Comparison of ENCODE assay signal across 8 cellular contexts in genomic region chr1:208132287-208132882, GRCh38.
DNase-seq lines count a peak whose midpoint lies in the region; ATAC-seq and TF ChIP-seq lines count a peak whose summit lies in the region.

No MANE protein-coding gene starts in this region.

- no peaks in the 10 kb centered on the region for H3K79me2 ChIP-seq in KMS-11 (ENCODE audit: insufficient read depth, low read depth)

- POLR2A ChIA-PET in activated naive CD8-positive, alpha-beta T cell treated with anti-CD3 and anti-CD28 coated beads, Interleukin-2, amount 10 ng/mL, durations not matched to agents 7 days and 5 days (lab: Charles Lee) = no interaction called here

- no peak overlapping the region for H3K27ac Mint-ChIP-seq in activated naive CD8-positive, alpha-beta T cell treated with anti-CD3 and anti-CD28 coated beads, Interleukin-2, amount 10 ng/mL, durations not matched to agents 7 days and 5 days

- H3K4me1 ChIP-seq in KMS-11 (ENCODE audit: low read depth, poor library complexity, severe bottlenecking) = no peaks in the 10 kb centered on the region
- H3K4me1 ChIP-seq in RWPE2 (ENCODE audit: insufficient read depth, poor library complexity, severe bottlenecking) = peaks cover 8% of the 10 kb centered on the region
- peaks cover 0 to 67% (median 12%) of the 10 kb centered on the region in 12 donors for H3K4me1 ChIP-seq in heart left ventricle
- H3K4me1 ChIP-seq in psoas muscle = peaks cover 65% of the 10 kb centered on the region

- H3K36me3 Mint-ChIP-seq in activated naive CD8-positive, alpha-beta T cell treated with anti-CD3 and anti-CD28 coated beads, Interleukin-2, amount 10 ng/mL, durations not matched to agents 7 days and 5 days = no peaks in the 10 kb centered on the region

- WGBS in heart left ventricle, 4 donors = 44 to 57% (median 51%) methylated on average over 4 of the region's 4 CpGs
- WGBS in psoas muscle, 3 donors = 35 to 39% (median 35%) methylated on average over 4 of the region's 4 CpGs

- no peaks in the 10 kb centered on the region for H4K20me1 ChIP-seq in KMS-11 (ENCODE audit: insufficient read depth)

- H3K9me3 ChIP-seq in RWPE2 (ENCODE audit: severe bottlenecking) = no peaks in the 10 kb centered on the region
- H3K9me3 ChIP-seq in heart left ventricle = no peaks in the 10 kb centered on the region
- H3K9me3 ChIP-seq in psoas muscle = no peaks in the 10 kb centered on the region

- no peaks in the 10 kb centered on the region for H3K36me3 ChIP-seq in KMS-11 (ENCODE audit: insufficient read depth)
- H3K36me3 ChIP-seq in RWPE2 (ENCODE audit: low read depth) = no peaks in the 10 kb centered on the region
- H3K36me3 ChIP-seq in heart left ventricle = peaks cover 0 to 6% (median 0%) of the 10 kb centered on the region in 9 donors
- H3K36me3 ChIP-seq in psoas muscle (ENCODE audit: insufficient read depth in 1 of 2, low read depth in 1 of 2) = no peaks in the 10 kb centered on the region

- H3K9ac ChIP-seq in KMS-11 = no peak overlapping the region

- no peak for TF ChIP-seq POLR2A in heart left ventricle (IDR thresholded peaks at IDR 0.05)

- H3K27me3 Mint-ChIP-seq in activated naive CD8-positive, alpha-beta T cell treated with anti-CD3 and anti-CD28 coated beads, Interleukin-2, amount 10 ng/mL, durations not matched to agents 7 days and 5 days = peaks cover 14% of the 10 kb centered on the region

- H3K4me1 Mint-ChIP-seq in activated naive CD8-positive, alpha-beta T cell treated with anti-CD3 and anti-CD28 coated beads, Interleukin-2, amount 10 ng/mL, durations not matched to agents 7 days and 5 days = no peaks in the 10 kb centered on the region

- H3K4me2 ChIP-seq in KMS-11 = no peak overlapping the region

- H2AFZ ChIP-seq in KMS-11 (ENCODE audit: low read depth) = peak overlapping the region; percentile 11; the same call in 1 of the 2 replicates

- DNase-seq in ELR (ENCODE audit: low read depth) (peak; percentile 84), RWPE2 (ENCODE audit: low spot score) (peak; percentile 61), heart left ventricle (peak; percentile 78 to 89 (median 82)), psoas muscle (peak; percentile 82 to 93)
- peak; percentile 72 for DNase-seq in activated naive CD8-positive, alpha-beta T cell treated with anti-CD3 and anti-CD28 coated beads, Interleukin-2, amount 10 ng/mL, durations not matched to agents 7 days and 5 days

- H3K4me3 ChIP-seq in KMS-11 (IDR thresholded peaks at IDR 0.05; ENCODE audit: insufficient read depth, low read depth, low read length) (no peak overlapping the region), RWPE2 (ENCODE audit: severe bottlenecking) (no peak overlapping the region), heart left ventricle (no peak overlapping the region), psoas muscle (no peak overlapping the region)

- ATAC-seq in GM21717 (IDR thresholded peaks at IDR 0.05; ENCODE audit: unreplicated experiment) = peak; percentile 92
- peak; percentile 96 for ATAC-seq in RWPE2 (ENCODE audit: low read depth)
- peak; percentile 86 for ATAC-seq in activated naive CD8-positive, alpha-beta T cell treated with anti-CD3 and anti-CD28 coated beads, Interleukin-2, amount 10 ng/mL, durations not matched to agents 7 days and 5 days (ENCODE audit: low read depth)
- ATAC-seq in heart left ventricle = peak; percentile 82 to 93 (median 90)
- ATAC-seq in psoas muscle = peak; percentile 78 to 91 (median 82)
- no peak for ATAC-seq in HG03571 (IDR thresholded peaks at IDR 0.05; ENCODE audit: unreplicated experiment)

- no peak overlapping the region for H3K4me3 Mint-ChIP-seq in activated naive CD8-positive, alpha-beta T cell treated with anti-CD3 and anti-CD28 coated beads, Interleukin-2, amount 10 ng/mL, durations not matched to agents 7 days and 5 days

- peak; percentile 97 for TF ChIP-seq CTCF in KMS-11 (conservative IDR thresholded peaks at IDR 0.05; ENCODE audit: low read depth, low read length)
- peak; percentile 63 for TF ChIP-seq CTCF in RWPE2 (IDR thresholded peaks at IDR 0.05; ENCODE audit: poor library complexity, severe bottlenecking)
- TF ChIP-seq CTCF in heart left ventricle (IDR thresholded peaks at IDR 0.05) = peak; percentile 74 to 94 (median 84)
- TF ChIP-seq CTCF in psoas muscle (IDR thresholded peaks at IDR 0.05) = peak; percentile 90

- intact Hi-C loops in heart left ventricle (cut with DNase I) (loop anchor here in 9 of 10 donors (1.0 to 10.0 kb wide), 9 partner anchors 48 to 115 kb away; partner anchors contain the start of gene PLXNA2 (in 3 of the 9)), psoas muscle (cut with DNase I) (loop anchor here (2.0 to 5.0 kb wide), 2 partner anchors 110 kb away; partner anchors contain the start of gene PLXNA2 (in 1 of the 2))

- H3K27ac ChIP-seq in KMS-11 (no peak overlapping the region), RWPE2 (ENCODE audit: poor library complexity, severe bottlenecking) (no peak overlapping the region), heart left ventricle (peak overlapping the region in 1 of 12 donors; percentile 8), psoas muscle (peak overlapping the region; percentile 57)

- no peaks in the 10 kb centered on the region for H3K9me3 Mint-ChIP-seq in activated naive CD8-positive, alpha-beta T cell treated with anti-CD3 and anti-CD28 coated beads, Interleukin-2, amount 10 ng/mL, durations not matched to agents 7 days and 5 days

- H3K27me3 ChIP-seq in KMS-11 (ENCODE audit: insufficient read depth, low read depth) = no peaks in the 10 kb centered on the region
- no peaks in the 10 kb centered on the region for H3K27me3 ChIP-seq in RWPE2 (ENCODE audit: insufficient read depth, poor library complexity, severe bottlenecking)
- H3K27me3 ChIP-seq in heart left ventricle = no peaks in the 10 kb centered on the region
- H3K27me3 ChIP-seq in psoas muscle (ENCODE audit: insufficient read depth in 3 of 3, low read length in 2 of 3) = no peaks in the 10 kb centered on the region
